ENCODE assay signal across 25 cellular contexts in genomic region chr16:69451166-69451565, GRCh38. TPM values are rescaled to one million over a fixed set of nuclear protein-coding genes. Genes with fewer than 3 reads are reported as not detected.
DNase-seq lines count a peak whose midpoint lies in the region; ATAC-seq and TF ChIP-seq lines count a peak whose summit lies in the region.
"Had no signal": no experiment of that assay in that cellular context is flagged by ENCODE, and none has a peak within 500 bp of the region (broad histone marks: within the 10 kb centered on the region; RNA-seq: fewer than 3 reads in every experiment).

No MANE protein-coding gene starts in this region.

- no peaks in the 10 kb centered on the region for H3K27me3 Mint-ChIP-seq in natural killer cell (ENCODE audit: low read depth in 2 of 2)
- no peaks in the 10 kb centered on the region for H3K27me3 Mint-ChIP-seq in natural killer cell treated with Interleukin-12 subunit alpha and Interleukin-12 subunit beta and Interleukin-15 and Interleukin-18, amount 100 ng/mL, for 72 hours
- no peaks in the 10 kb centered on the region for H3K27me3 Mint-ChIP-seq in brain
- H3K27me3 Mint-ChIP-seq: stimulated activated memory B cell treated with anti-CD40 and anti-IgM and Interleukin-4, amounts not matched to agents 10 μg/mL and 1 μg/mL and 100 μg/mL, for 72 hours had no signal

- H3K36me3 Mint-ChIP-seq in natural killer cell (peaks cover 27% of the 10 kb centered on the region), brain (peaks cover 74% of the 10 kb centered on the region)
- H3K36me3 Mint-ChIP-seq in natural killer cell treated with Interleukin-12 subunit alpha and Interleukin-12 subunit beta and Interleukin-15 and Interleukin-18, amount 100 ng/mL, for 72 hours: peaks cover 23% of the 10 kb centered on the region

- no peak overlapping the region for H3K23ac ChIP-seq in IMR-90 (ENCODE audit: low read depth, low read length)

- H3K27me3 ChIP-seq in IMR-90 (ENCODE audit: control insufficient read depth, insufficient read depth, low read length): no peaks in the 10 kb centered on the region
- H3K27me3 ChIP-seq in Peyer's patch: no peaks in the 10 kb centered on the region
- H3K27me3 ChIP-seq: esophagus muscularis mucosa, suprapubic skin had no signal

- H4K8ac ChIP-seq in IMR-90 (ENCODE audit: low read depth in 2 of 2, low read length in 2 of 2): no peak overlapping the region

- H4K5ac ChIP-seq in IMR-90 (ENCODE audit: low read depth, low read length): peak overlapping the region; percentile 51; the same call in 1 of the 2 replicates

- peaks cover 3% of the 10 kb centered on the region; the same call in 1 of the 2 replicates for H3K9me1 ChIP-seq in IMR-90 (ENCODE audit: insufficient read depth, low read length)

- no TSS peak for BruUV-seq in IMR-90 (replicated peaks; lab: Mats Ljungman, UMichigan)

- H3K27ac ChIP-seq in IMR-90 (ENCODE audit: insufficient read depth, low read length): no peak overlapping the region
- H3K27ac ChIP-seq in Peyer's patch: no peak overlapping the region
- H3K27ac ChIP-seq: GM23248, suprapubic skin had no signal

- dilution Hi-C loops in IMR-90 (cut with HindIII; ENCODE audit: low sequenced_read_pairs, unreplicated experiment): no loop called here

- no peak overlapping the region for H2BK20ac ChIP-seq in IMR-90 (ENCODE audit: low read depth, low read length)

- no peak overlapping the region for H4K91ac ChIP-seq in IMR-90 (ENCODE audit: insufficient read depth, low read depth, low read length)

- no peak overlapping the region for H3K9ac ChIP-seq in IMR-90 (ENCODE audit: low read depth, low read length)
- H3K9ac ChIP-seq: GM23248 had no signal

- no peak for TF ChIP-seq RAD21 in IMR-90 (IDR thresholded peaks at IDR 0.05; ENCODE audit: low read length)

- POLR2A ChIA-PET in IMR-90 (lab: Charles Lee; ENCODE audit: unreplicated experiment): no interaction called here

- H3K9me3 ChIP-seq in IMR-90 (ENCODE audit: control insufficient read depth, insufficient read depth, low read length) (no peaks in the 10 kb centered on the region), Peyer's patch (no peaks in the 10 kb centered on the region)
- H3K9me3 ChIP-seq: esophagus muscularis mucosa, prostate gland, suprapubic skin had no signal

- DNase-seq in natural killer cell (no peak), IMR-90 (no peak), Peyer's patch (no peak)
- no peak for DNase-seq in natural killer cell treated with Interleukin-12 subunit alpha and Interleukin-12 subunit beta and Interleukin-15 and Interleukin-18, amount 100 ng/mL, for 72 hours (ENCODE audit: low spot score)
- no peak for DNase-seq in activated effector memory CD4-positive, alpha-beta T cell treated with Interleukin-2 at 50 U/mL for 16 hours
- no peak for DNase-seq in stimulated activated CD4-positive, alpha-beta T cell treated with anti-CD3 and anti-CD28 coated beads, Interleukin-15, amount 100 ng/mL, for 24 hours
- DNase-seq: activated CD4-positive, alpha-beta T cell treated with anti-CD3 and anti-CD28 coated beads for 1 hour; activated naive CD4-positive, alpha-beta T cell treated with Interleukin-2 at 50 U/mL for 16 hours; activated T-cell treated with anti-CD3 and anti-CD28 coated beads, Interleukin-2, amount 50 U/mL, for 4 hours; amygdala; C1 segment of cervical spinal cord; caudate nucleus; GM23248; mesenchymal stem cell; NCI-H1105; NCI-H2029; NCI-H526 treated with DMSO at 0.1 percent for 48 hours; stimulated activated CD4-positive, alpha-beta T cell treated with anti-CD3 and anti-CD28 coated beads, Interleukin-12 subunit alpha, Interleukin-12 subunit beta, amount 100 ng/mL, for 4 hours; stimulated activated CD4-positive, alpha-beta T cell treated with anti-CD3 and anti-CD28 coated beads, Interleukin-4, amount 100 ng/mL, for 24 hours had no signal

- H3K36me3 ChIP-seq in IMR-90 (ENCODE audit: control insufficient read depth, insufficient read depth, low read length) (peaks cover 10% of the 10 kb centered on the region), Peyer's patch (peaks cover 0 to 21% (median 0%) of the 10 kb centered on the region in 3 donors)
- H3K36me3 ChIP-seq: prostate gland had no signal

- H3K27ac Mint-ChIP-seq in natural killer cell (peak overlapping the region; percentile 63 to 70), brain (peak overlapping the region in 3 of 5 experiments; percentile 7 to 39 (median 33))
- H3K27ac Mint-ChIP-seq in natural killer cell treated with Interleukin-12 subunit alpha and Interleukin-12 subunit beta and Interleukin-15 and Interleukin-18, amount 100 ng/mL, for 72 hours: peak overlapping the region in 1 of 2 donors; percentile 50
- H3K27ac Mint-ChIP-seq: stimulated activated memory B cell treated with anti-CD40 and anti-IgM and Interleukin-4, amounts not matched to agents 10 μg/mL and 1 μg/mL and 100 μg/mL, for 72 hours had no signal

- in situ Hi-C loops in IMR-90 (cut with MboI; ENCODE audit: low sequenced_read_pairs): no loop called here

- no peak overlapping the region for H3K18ac ChIP-seq in IMR-90 (ENCODE audit: low read depth, low read length)

- no peak overlapping the region for H2AK9ac ChIP-seq in IMR-90 (replicated peaks; ENCODE audit: low read depth, low read length, poor library complexity)

- intact Hi-C loops in natural killer cell (cut with micrococcal nuclease) (loop anchor here (10.0 kb wide), 1 partner anchor 126 kb away; no protein-coding TSS in a partner anchor), IMR-90 (cut with micrococcal nuclease) (no loop called here)

- no peak overlapping the region for H3K4me3 ChIP-seq in IMR-90 (ENCODE audit: insufficient read depth, low read depth, low read length)
- no peak overlapping the region for H3K4me3 ChIP-seq in Peyer's patch
- H3K4me3 ChIP-seq: esophagus muscularis mucosa, GM23248, prostate gland, suprapubic skin had no signal

- no peaks in the 10 kb centered on the region for H4K20me1 ChIP-seq in IMR-90 (ENCODE audit: insufficient read depth, low read length)

- peaks cover 52 to 58% of the 10 kb centered on the region in 2 donors for H3K4me1 Mint-ChIP-seq in natural killer cell
- H3K4me1 Mint-ChIP-seq in natural killer cell treated with Interleukin-12 subunit alpha and Interleukin-12 subunit beta and Interleukin-15 and Interleukin-18, amount 100 ng/mL, for 72 hours (ENCODE audit: low read depth in 2 of 2): peaks cover 32 to 48% of the 10 kb centered on the region in 2 donors
- H3K4me1 Mint-ChIP-seq in brain: peaks cover 34% of the 10 kb centered on the region
- H3K4me1 Mint-ChIP-seq: stimulated activated memory B cell treated with anti-CD40 and anti-IgM and Interleukin-4, amounts not matched to agents 10 μg/mL and 1 μg/mL and 100 μg/mL, for 72 hours had no signal

- peaks cover 19 to 28% of the 10 kb centered on the region in 2 experiments for H3K79me1 ChIP-seq in IMR-90 (ENCODE audit: low read depth in 1 of 2, low read length in 2 of 2)

- no peak overlapping the region for H2BK15ac ChIP-seq in IMR-90 (ENCODE audit: low read depth, low read length)

- H3K4me3 Mint-ChIP-seq in natural killer cell: no peak overlapping the region
- no peak overlapping the region for H3K4me3 Mint-ChIP-seq in natural killer cell treated with Interleukin-12 subunit alpha and Interleukin-12 subunit beta and Interleukin-15 and Interleukin-18, amount 100 ng/mL, for 72 hours
- no peak overlapping the region for H3K4me3 Mint-ChIP-seq in brain
- H3K4me3 Mint-ChIP-seq: activated T-cell treated with anti-CD3 and anti-CD28 coated beads, Interleukin-2, amount 50 U/mL, for 4 hours; stimulated activated memory B cell treated with anti-CD40 and anti-IgM and Interleukin-4, amounts not matched to agents 10 μg/mL and 1 μg/mL and 100 μg/mL, for 72 hours had no signal

- peak overlapping the region; percentile 1 for H2BK5ac ChIP-seq in IMR-90 (ENCODE audit: low read depth, low read length, poor library complexity, severe bottlenecking)

- H2BK120ac ChIP-seq in IMR-90 (ENCODE audit: low read depth, low read length): no peak overlapping the region

- H2AK5ac ChIP-seq in IMR-90 (ENCODE audit: low read depth, low read length): no peak overlapping the region

- no peak for TF ChIP-seq CTCF in natural killer cell (IDR thresholded peaks at IDR 0.05)
- TF ChIP-seq CTCF in IMR-90 (conservative IDR thresholded peaks at IDR 0.05; ENCODE audit: low read depth, low read length): no peak
- no peak for TF ChIP-seq CTCF in brain (conservative IDR thresholded peaks at IDR 0.05)
- TF ChIP-seq CTCF in Peyer's patch (IDR thresholded peaks at IDR 0.05): no peak

- TF ChIP-seq POLR2A in IMR-90 (IDR thresholded peaks at IDR 0.05; ENCODE audit: low read depth, low read length) (no peak), Peyer's patch (IDR thresholded peaks at IDR 0.05) (no peak)

- H3K56ac ChIP-seq in IMR-90 (ENCODE audit: extremely low read depth, insufficient read depth, low read length): no peak overlapping the region

- no peak overlapping the region for H2AFZ ChIP-seq in IMR-90 (replicated peaks; ENCODE audit: low read length, poor library complexity)
- H2AFZ ChIP-seq: GM23248 had no signal

- 0 out of 2 replicates have a peak overlapping the region, but pooled peaks have one; percentile 55 for H3K14ac ChIP-seq in IMR-90 (replicated peaks; ENCODE audit: low read depth, low read length)

- no peak overlapping the region for H3K4ac ChIP-seq in IMR-90 (ENCODE audit: low read depth, low read length)

- H3K9me3 Mint-ChIP-seq in natural killer cell (no peaks in the 10 kb centered on the region), brain (no peaks in the 10 kb centered on the region)
- H3K9me3 Mint-ChIP-seq in natural killer cell treated with Interleukin-12 subunit alpha and Interleukin-12 subunit beta and Interleukin-15 and Interleukin-18, amount 100 ng/mL, for 72 hours: no peaks in the 10 kb centered on the region
- H3K9me3 Mint-ChIP-seq: activated T-cell treated with anti-CD3 and anti-CD28 coated beads, Interleukin-2, amount 50 U/mL, for 4 hours; stimulated activated memory B cell treated with anti-CD40 and anti-IgM and Interleukin-4, amounts not matched to agents 10 μg/mL and 1 μg/mL and 100 μg/mL, for 72 hours had no signal

- H3K4me1 ChIP-seq in IMR-90 (ENCODE audit: control insufficient read depth, insufficient read depth, low read length) (peaks cover 2% of the 10 kb centered on the region; the same call in 1 of the 2 replicates), Peyer's patch (peaks cover 0 to 5% (median 0%) of the 10 kb centered on the region in 4 donors)

- CTCF ChIA-PET in IMR-90 (lab: Yijun Ruan, JAX): interaction anchor here (0.7 kb wide), 1 partner anchor 190 kb away, joined by 3 read pairs; no protein-coding TSS in a partner anchor

- no peak overlapping the region for H3K4me2 ChIP-seq in IMR-90 (ENCODE audit: low read depth, low read length)

- no CpG with 5 or more reads among the region's 4 CpGs for WGBS in IMR-90 (ENCODE audit: extremely low coverage in 2 of 2, insufficient read length in 1 of 2), 2 experiments

- ATAC-seq in natural killer cell (no peak), IMR-90 (ENCODE audit: low read depth) (no peak)
- ATAC-seq in natural killer cell treated with Interleukin-12 subunit alpha and Interleukin-12 subunit beta and Interleukin-15 and Interleukin-18, amount 100 ng/mL, for 72 hours: no peak
- ATAC-seq: activated T-cell treated with anti-CD3 and anti-CD28 coated beads, Interleukin-2, amount 50 U/mL, for 4 hours; sciatic nerve; stimulated activated memory B cell treated with anti-CD40 and anti-IgM and Interleukin-4, amounts not matched to agents 10 μg/mL and 1 μg/mL and 100 μg/mL, for 72 hours had no signal

RNA-seq across cellular contexts. Expression of gene CYB5B, which starts 26.7 kb away (rescaled TPM):
- total RNA-seq in natural killer cell (100 to 1,000 TPM in 1 of 3 donors, 10 to 100 TPM in 2; 73.1 to 106 (median 88.4) TPM), IMR-90 (2012; rRNA removed) (102 and 106 TPM in 2 replicates), Peyer's patch (10 to 100 TPM; 62.7 to 95.7 (median 65.7) TPM)
- 100 to 1,000 TPM; 162 to 230 TPM for total RNA-seq in natural killer cell treated with Interleukin-12 subunit alpha and Interleukin-12 subunit beta and Interleukin-15 and Interleukin-18, amount 100 ng/mL, for 72 hours
- polyA plus RNA-seq in IMR-90 (2012; rRNA removed) (76.1 and 100 TPM in 2 replicates), brain (ENCODE audit: insufficient read depth, low read depth, low replicate concordance) (138 TPM)
- 10.7 and 23.7 TPM in 2 replicates for polyA plus RNA-seq in IMR-90 (2012; cell fraction: cytosol; rRNA removed)
- 7.0 and 46.0 TPM in 2 replicates for polyA plus RNA-seq in IMR-90 (2012; cell fraction: nucleus; rRNA removed; ENCODE audit: low replicate concordance)
